Comparison of ENCODE assay signal across 8 cellular contexts in the genomic region with DNA sequence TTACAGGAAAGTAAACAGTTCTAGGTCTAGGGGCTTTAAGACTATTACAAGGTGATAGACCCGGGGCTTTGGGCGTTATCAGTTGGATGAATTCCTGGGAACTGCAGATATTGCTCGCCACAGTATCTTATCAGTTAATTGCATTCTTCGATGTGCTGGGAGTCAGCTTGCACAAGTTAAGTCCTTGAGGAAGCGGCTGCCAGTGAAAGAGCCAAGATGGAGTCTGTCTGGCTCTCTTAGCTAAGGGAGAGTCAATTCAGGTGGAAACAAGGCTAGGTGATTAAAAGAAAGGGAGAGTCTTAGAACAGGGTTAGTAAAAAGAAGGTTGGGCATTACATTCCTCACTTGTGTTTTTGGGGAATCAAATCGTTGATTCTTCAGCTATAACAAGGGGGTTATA.
A peak's percentile ranks its signal among the peaks of the same experiment; 100 is the strongest.
DNase-seq lines count a peak whose midpoint lies in the region; ATAC-seq, FAIRE-seq and TF ChIP-seq lines count a peak whose summit lies in the region.
"Not testable (repeated sequence)": the region's sequence is repeated elsewhere in the genome, so short reads cannot be mapped to it uniquely, and the experiment has no call there.

No MANE protein-coding gene starts in this region.

- H3K79me2 ChIP-seq in K562 (ENCODE audit: control insufficient read depth, insufficient read depth, low read length): peaks cover 11% of the 10 kb centered on the region; the same call in 2 of the 3 replicates
- not testable (repeated sequence) for H3K79me2 ChIP-seq in mesendoderm (ENCODE audit: control insufficient read depth, insufficient read depth, low read length); neural progenitor cell (ENCODE audit: low read depth)

- H3F3A ChIP-seq in neural progenitor cell (ENCODE audit: low read depth): not testable (repeated sequence)

- not testable (repeated sequence) for H2BK15ac ChIP-seq in mesendoderm (replicated peaks; ENCODE audit: low read depth)

- H2BK120ac ChIP-seq in mesendoderm (ENCODE audit: low read depth, low read length): not testable (repeated sequence)

- not testable (repeated sequence) for H4K20me1 ChIP-seq in K562 (replicated peaks; ENCODE audit: control insufficient read depth, insufficient read depth, low read length); neural progenitor cell (ENCODE audit: low read depth)

- H3K56ac ChIP-seq in mesendoderm (ENCODE audit: low read length): not testable (repeated sequence)

- POLR2A ChIA-PET in CD4-positive, alpha-beta memory T cell (lab: Charles Lee; ENCODE audit: partially characterized antibody); WTC11 (lab: Charles Lee); K562 (lab: Yijun Ruan, JAX): not testable (repeated sequence)

- H3K27me3 ChIP-seq in CD4-positive, alpha-beta memory T cell (ENCODE audit: insufficient read depth, low read length); K562 (ENCODE audit: control insufficient read depth in 2 of 2, insufficient read depth in 2 of 2, low read length in 2 of 2); mesendoderm (ENCODE audit: insufficient read depth, low read length, poor library complexity); neural progenitor cell: not testable (repeated sequence)

- WGBS in K562 (ENCODE audit: insufficient coverage, low coverage, missing lambda C conversion rate): 0% methylated on average over 6 of the region's 6 CpGs
- no CpG with 5 or more reads among the region's 6 CpGs for WGBS in mesendoderm (ENCODE audit: extremely low coverage, insufficient coverage, low lambda C conversion rate)

- H2BK5ac ChIP-seq in mesendoderm (ENCODE audit: low read length): not testable (repeated sequence)

- TF ChIP-seq RAD21 in K562 (CRISPR knock-in tag; conservative IDR thresholded peaks at IDR 0.05 in 1 of 2, IDR thresholded peaks at IDR 0.05 in 1 of 2): 0 out of 4 replicates have a peak, but pooled peaks of 1 of the 2 experiments have one; percentile 19

- not testable (repeated sequence) for DNase-seq in CD4-positive, alpha-beta memory T cell; WTC11 (ENCODE audit: low spot score); neural progenitor cell (ENCODE audit: low spot score); type B pancreatic cell (ENCODE audit: extremely low spot score, unreplicated experiment)
- DNase-seq in OCI-M1 (lab: John Stamatoyannopoulos, UW) (peak; percentile 51), K562 (ENCODE audit: extremely low read depth in 1 of 4, low spot score in 3 of 4) (peak in 1 of 4 experiments; percentile 35), erythroblast (lab: John Stamatoyannopoulos, UW) (peak; percentile 18 to 71), mesendoderm (peak; percentile 76)

- not testable (repeated sequence) for ATAC-seq in WTC11, K562

- intact Hi-C loops in CD4-positive, alpha-beta memory T cell (cut with micrococcal nuclease); K562 (cut with micrococcal nuclease): not testable (repeated sequence)

- not testable (repeated sequence) for H3K9me3 Mint-ChIP-seq in CD4-positive, alpha-beta memory T cell; WTC11; neural progenitor cell; type B pancreatic cell

- not testable (repeated sequence) for H4K8ac ChIP-seq in mesendoderm (ENCODE audit: low read depth, low read length)

- not testable (repeated sequence) for H3K9me1 ChIP-seq in K562 (ENCODE audit: control insufficient read depth, insufficient read depth, low read length)

- H3K4me1 Mint-ChIP-seq in CD4-positive, alpha-beta memory T cell: peaks cover 25 to 44% (median 30%) of the 10 kb centered on the region in 4 donors
- peaks cover 40% of the 10 kb centered on the region for H3K4me1 Mint-ChIP-seq in WTC11
- H3K4me1 Mint-ChIP-seq in neural progenitor cell: peaks cover 39% of the 10 kb centered on the region
- peaks cover 25% of the 10 kb centered on the region for H3K4me1 Mint-ChIP-seq in type B pancreatic cell (ENCODE audit: unreplicated experiment)

- not testable (repeated sequence) for H3K4me3 ChIP-seq in CD4-positive, alpha-beta memory T cell (ENCODE audit: low read length in 2 of 2); K562; mesendoderm (ENCODE audit: low read length); neural progenitor cell

- H3K27ac Mint-ChIP-seq in CD4-positive, alpha-beta memory T cell: peak overlapping the region in 5 of 7 donors; percentile 24 to 69 (median 46)
- H3K27ac Mint-ChIP-seq in WTC11 (peak overlapping the region; percentile 55; the same call in 1 of the 2 replicates), neural progenitor cell (peak overlapping the region; percentile 21), type B pancreatic cell (peak overlapping the region; percentile 38)

- H3K9me3 ChIP-seq in CD4-positive, alpha-beta memory T cell (ENCODE audit: control insufficient read depth in 1 of 2, low read length in 2 of 2); K562 (replicated peaks; ENCODE audit: control insufficient read depth, insufficient read depth, low read depth, low read length); neural progenitor cell (ENCODE audit: low read depth): not testable (repeated sequence)

- not testable (repeated sequence) for H3K79me1 ChIP-seq in mesendoderm (ENCODE audit: low read length)

- peak; percentile 30; the same call in 1 of the 2 replicates for TF ChIP-seq EP300 in K562 (IDR thresholded peaks at IDR 0.05; ENCODE audit: low read length)

- not testable (repeated sequence) for H4K5ac ChIP-seq in mesendoderm (ENCODE audit: low read length)

- H3K36me3 ChIP-seq in CD4-positive, alpha-beta memory T cell (ENCODE audit: insufficient read depth, low read length); K562 (ENCODE audit: control insufficient read depth, insufficient read depth, low read length); mesendoderm (ENCODE audit: control insufficient read depth, insufficient read depth, low read length); neural progenitor cell: not testable (repeated sequence)

- CTCF ChIA-PET in CD4-positive, alpha-beta memory T cell (lab: Charles Lee; ENCODE audit: partially characterized antibody); WTC11 (lab: Charles Lee); K562 (lab: Yijun Ruan, JAX; ENCODE audit: low intra/inter-chr PET ratio): not testable (repeated sequence)

- not testable (repeated sequence) for H3K36me3 Mint-ChIP-seq in CD4-positive, alpha-beta memory T cell; neural progenitor cell; type B pancreatic cell
- H3K36me3 Mint-ChIP-seq in WTC11: peaks cover 22% of the 10 kb centered on the region

- H3K27ac ChIP-seq in CD4-positive, alpha-beta memory T cell (ENCODE audit: low read depth, low read length); K562 (ENCODE audit: extremely low read depth, low read depth, low read length); mesendoderm (ENCODE audit: low read depth, low read length); neural progenitor cell: not testable (repeated sequence)

- in situ Hi-C loops in K562 (cut with MboI): not testable (repeated sequence)

- TF ChIP-seq CTCF in WTC11 (IDR thresholded peaks at IDR 0.05); K562 (IDR thresholded peaks at IDR 0.05 in 2 of 3, conservative IDR thresholded peaks at IDR 0.05 in 1 of 3; ENCODE audit: insufficient read depth in 2 of 3, low read depth in 1 of 3, low read length in 3 of 3); neural progenitor cell (IDR thresholded peaks at IDR 0.05); type B pancreatic cell (conservative IDR thresholded peaks at IDR 0.05): not testable (repeated sequence)

- H3K4ac ChIP-seq in mesendoderm (ENCODE audit: low read depth, low read length): not testable (repeated sequence)

- H3K4me1 ChIP-seq in CD4-positive, alpha-beta memory T cell (ENCODE audit: insufficient read depth, low read length): peaks cover 26% of the 10 kb centered on the region
- H3K4me1 ChIP-seq in K562 (replicated peaks in 1 of 2; ENCODE audit: control insufficient read depth in 2 of 2, insufficient read depth in 2 of 2, low read length in 2 of 2): peaks cover 0 to 30% of the 10 kb centered on the region in 2 experiments; a peak in 3 of 5 replicates
- not testable (repeated sequence) for H3K4me1 ChIP-seq in mesendoderm (ENCODE audit: control insufficient read depth, low read depth, low read length)
- peaks cover 12% of the 10 kb centered on the region for H3K4me1 ChIP-seq in neural progenitor cell

- BruUV-seq in K562 (replicated peaks; lab: Mats Ljungman, UMichigan): not testable (repeated sequence)

- not testable (repeated sequence) for H3K9ac ChIP-seq in K562 (ENCODE audit: insufficient read depth in 1 of 2, low read depth in 2 of 2, low read length in 2 of 2); mesendoderm (ENCODE audit: low read length); neural progenitor cell

- H3K23ac ChIP-seq in mesendoderm (ENCODE audit: low read length): not testable (repeated sequence)

- H3K4me3 Mint-ChIP-seq in CD4-positive, alpha-beta memory T cell; WTC11; neural progenitor cell; type B pancreatic cell: not testable (repeated sequence)

- TF ChIP-seq POLR2A in K562 (conservative IDR thresholded peaks at IDR 0.05); erythroblast (IDR thresholded peaks at IDR 0.05; ENCODE audit: low read length): not testable (repeated sequence)

- not testable (repeated sequence) for H3K4me2 ChIP-seq in K562 (ENCODE audit: insufficient read depth, low read length); mesendoderm (ENCODE audit: low read length); neural progenitor cell

- not testable (repeated sequence) for H3K18ac ChIP-seq in mesendoderm (ENCODE audit: low read length)

- not testable (repeated sequence) for FAIRE-seq in K562 (lab: Jason Lieb, UNC)

- H3K27me3 Mint-ChIP-seq in CD4-positive, alpha-beta memory T cell; WTC11 (ENCODE audit: low read depth); neural progenitor cell (ENCODE audit: insufficient read depth, low read depth); type B pancreatic cell: not testable (repeated sequence)

- H2AFZ ChIP-seq in K562 (ENCODE audit: low read depth, low read length); neural progenitor cell (replicated peaks): not testable (repeated sequence)

- not testable (repeated sequence) for H2AK5ac ChIP-seq in mesendoderm (ENCODE audit: low read length)
